In the genomic region with DNA sequence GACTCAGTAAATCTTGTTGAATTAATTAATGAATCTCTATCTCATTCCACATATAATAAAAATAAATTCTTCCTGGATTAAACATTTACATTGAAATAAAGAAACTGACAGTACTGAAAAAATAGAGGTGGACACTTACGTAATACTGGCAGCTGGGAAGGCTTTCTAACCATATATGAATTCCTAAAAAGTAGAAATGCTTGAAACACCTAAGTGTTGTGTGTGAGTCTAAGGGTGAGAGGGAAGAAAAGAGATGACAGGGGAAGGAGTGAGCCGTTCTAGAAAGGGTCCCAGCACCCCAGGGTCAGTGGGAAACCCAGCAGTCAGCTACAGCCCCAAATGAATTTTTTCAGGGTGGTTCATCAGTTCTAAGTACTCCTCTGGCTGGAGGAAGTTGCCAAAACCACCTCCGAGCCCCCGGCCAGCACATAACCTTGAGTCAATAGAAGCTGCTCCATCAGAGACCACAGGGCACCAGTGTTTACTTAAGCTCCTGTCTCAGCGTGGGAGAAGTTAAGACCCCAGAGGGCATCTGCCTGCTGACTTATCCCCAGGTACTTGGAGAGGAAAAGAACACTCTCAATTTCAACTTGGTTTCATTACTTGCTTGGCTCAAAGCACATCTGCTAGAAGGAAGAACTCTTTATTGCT, we compare ENCODE assay signal across 11 cellular contexts. TPM values are rescaled to one million over a fixed set of nuclear protein-coding genes. Genes with fewer than 3 reads are reported as not detected.
A peak's percentile ranks its signal among the peaks of the same experiment; 100 is the strongest.
DNase-seq lines count a peak whose midpoint lies in the region; ATAC-seq and TF ChIP-seq lines count a peak whose summit lies in the region.
"Had no signal": no experiment of that assay in that cellular context is flagged by ENCODE, and none has a peak within 500 bp of the region (broad histone marks: within the 10 kb centered on the region; RNA-seq: fewer than 3 reads in every experiment).

No MANE protein-coding gene starts in this region.

- TF ChIP-seq CTCF in CD14-positive monocyte (IDR thresholded peaks at IDR 0.05) (no peak), natural killer cell (IDR thresholded peaks at IDR 0.05) (no peak)

- DNase-seq in CD14-positive monocyte (ENCODE audit: low spot score) (no peak), KBM-7 (peak; percentile 67), astrocyte of the hippocampus (ENCODE audit: low read depth, low spot score) (peak; percentile 67), natural killer cell (no peak), RKO (ENCODE audit: low spot score) (no peak), NCI-H1105 (lab: John Stamatoyannopoulos, UW) (no peak)
- no peak for DNase-seq in stimulated activated CD4-positive, alpha-beta T cell treated with anti-CD3 and anti-CD28 coated beads, Interleukin-4, amount 100 ng/mL, for 1 hour
- DNase-seq: left colon, T-helper 9 cell had no signal

- intact Hi-C loops in CD14-positive monocyte (cut with micrococcal nuclease) = no loop called here
- intact Hi-C loops in natural killer cell (cut with micrococcal nuclease) = loop anchor here (2.0 kb wide), 1 partner anchor 14 kb away; no protein-coding TSS in a partner anchor

- H3K4me1 Mint-ChIP-seq in CD14-positive monocyte (peaks cover 98% of the 10 kb centered on the region), natural killer cell (peaks cover 91 to 92% of the 10 kb centered on the region in 2 donors)

- H3K27ac Mint-ChIP-seq in CD14-positive monocyte = peak overlapping the region; percentile 92 to 97 (median 95)
- peak overlapping the region; percentile 86 to 87 for H3K27ac Mint-ChIP-seq in natural killer cell

- H3K9me3 Mint-ChIP-seq in CD14-positive monocyte = peaks cover 0 to 5% (median 0%) of the 10 kb centered on the region in 7 donors
- H3K9me3 Mint-ChIP-seq in natural killer cell = no peaks in the 10 kb centered on the region

- peak overlapping the region; percentile 39 to 71 for H3K4me3 Mint-ChIP-seq in CD14-positive monocyte
- H3K4me3 Mint-ChIP-seq in natural killer cell = peak overlapping the region; percentile 76

- in situ Hi-C loops in KBM-7 (cut with MboI; ENCODE audit: low pct_unique_long_range_greater_than_20kb, low sequenced_read_pairs) = no loop called here

- H3K36me3 Mint-ChIP-seq in CD14-positive monocyte = peaks cover 7 to 12% of the 10 kb centered on the region in 2 donors
- no peaks in the 10 kb centered on the region for H3K36me3 Mint-ChIP-seq in natural killer cell

- peaks cover 0 to 2% (median 0%) of the 10 kb centered on the region in 3 donors for H3K27me3 Mint-ChIP-seq in CD14-positive monocyte (ENCODE audit: low read depth in 3 of 3)
- no peaks in the 10 kb centered on the region for H3K27me3 Mint-ChIP-seq in natural killer cell (ENCODE audit: low read depth in 2 of 2)

- ATAC-seq in natural killer cell = peak in 1 of 3 donors; percentile 9
- no peak for ATAC-seq in HG02610 (IDR thresholded peaks at IDR 0.05; ENCODE audit: unreplicated experiment)
- ATAC-seq: K562, left colon had no signal

RNA-seq across cellular contexts. Expression of a gene that starts 18.3 kb away (rescaled TPM):
- 1 to 10 TPM; 6.2 to 9.5 TPM for polyA plus RNA-seq in CD14-positive monocyte
- 10 to 100 TPM; 55.6 to 89.8 (median 77.4) TPM for total RNA-seq in natural killer cell

RNA-seq across cellular contexts. Expression of a gene that starts 30.1 kb away (rescaled TPM):
- polyA plus RNA-seq in CD14-positive monocyte = 10 to 100 TPM; 14.1 to 17.0 TPM
- 10 to 100 TPM; 41.8 to 54.3 (median 53.9) TPM for total RNA-seq in natural killer cell

Comparison
In these comparisons a context has a peak if more than half of its experiments do, and no peak if none do; other contexts are left out.
1. DNase-seq: peak in KBM-7 (single experiment) and astrocyte of the hippocampus (single experiment); none in CD14-positive monocyte (single experiment), natural killer cell (single experiment), RKO (single experiment), stimulated activated CD4-positive, alpha-beta T cell treated with anti-CD3 and anti-CD28 coated beads, Interleukin-4, amount 100 ng/mL, for 1 hour (single experiment) and NCI-H1105 (single experiment).